Comparison of ENCODE assay signal across 1 cellular context in genomic region chr17:28899212-28899815, GRCh38.
TF ChIP-seq lines count a peak whose summit lies in the region.

No MANE protein-coding gene starts in this region.

TF ChIP-seq in HEK293T, 16 proteins besides CTCF, POLR2A, EP300 and RAD21 (continued from another document):
- TF ChIP-seq BHLHE40 (IDR thresholded peaks at IDR 0.05; ENCODE audit: borderline replicate concordance) (no peak), L3MBTL2 (conservative IDR thresholded peaks at IDR 0.05) (no peak)
